ENCODE assay signal across 1 cellular context in the genomic region with DNA sequence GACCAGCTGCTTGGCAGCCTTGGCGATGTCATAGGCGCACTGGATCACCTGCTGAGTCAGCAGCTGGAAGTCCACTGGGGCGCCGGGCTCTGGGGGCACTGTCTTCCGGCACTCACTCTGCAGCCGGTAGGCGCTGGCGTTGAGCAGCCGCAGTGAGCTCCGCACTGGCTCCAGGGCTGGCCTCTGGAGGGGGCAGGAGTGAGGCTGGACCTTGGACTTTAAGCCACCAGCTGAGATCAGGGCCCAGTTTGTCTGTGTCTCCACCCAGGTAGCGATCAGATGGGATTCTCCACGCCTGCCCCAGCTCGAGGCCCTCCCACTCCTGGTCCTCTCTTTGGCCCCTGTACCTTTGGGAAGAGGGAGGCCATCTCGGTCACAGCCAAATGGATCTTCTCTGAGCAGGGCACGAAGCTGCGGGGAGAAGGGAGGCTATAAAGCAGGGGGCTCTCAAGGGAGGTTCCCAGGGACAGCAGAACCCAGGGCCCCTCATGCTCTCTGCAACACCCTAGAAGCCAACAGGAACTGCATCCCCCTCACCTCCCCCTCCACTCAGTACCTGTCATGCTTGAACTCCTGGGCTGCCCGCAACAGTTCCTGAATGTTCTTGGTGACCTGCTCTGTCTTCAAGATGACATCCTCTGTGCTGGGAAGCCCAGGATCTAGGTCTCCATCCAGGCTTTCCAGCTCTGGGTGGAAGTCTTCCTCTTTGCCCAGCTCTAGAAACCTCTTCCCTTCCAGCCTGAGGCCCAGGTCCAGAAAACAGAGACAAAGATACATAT.
A peak's percentile ranks its signal among the peaks of the same experiment; 100 is the strongest.
TF ChIP-seq lines count a peak whose summit lies in the region.

No MANE protein-coding gene starts in this region.

TF ChIP-seq in K562, 482 proteins besides CTCF, POLR2A, EP300 and RAD21:
- TF ChIP-seq C11orf30 (IDR thresholded peaks at IDR 0.05; ENCODE audit: low read depth) (peak; percentile 44; the same call in 1 of the 2 replicates), NEUROD1 (IDR thresholded peaks at IDR 0.05; ENCODE audit: borderline replicate concordance, low read depth, low read length, partially characterized antibody) (no peak), LCOR (CRISPR knock-in tag; IDR thresholded peaks at IDR 0.05) (no peak), CXXC5 (CRISPR knock-in tag; IDR thresholded peaks at IDR 0.05) (no peak), ZNF316 (IDR thresholded peaks at IDR 0.05) (0 out of 2 replicates have a peak, but pooled peaks have one; percentile 48), MAFG (tag; conservative IDR thresholded peaks at IDR 0.05) (peak; percentile 20; the same call in 1 of the 2 replicates), PHB (CRISPR knock-in tag; IDR thresholded peaks at IDR 0.05) (no peak), MAZ (CRISPR knock-in tag; conservative IDR thresholded peaks at IDR 0.05 in 1 of 2, IDR thresholded peaks at IDR 0.05 in 1 of 2) (no peak)
